8 cellular contexts compared by ENCODE assay signal in the genomic region with DNA sequence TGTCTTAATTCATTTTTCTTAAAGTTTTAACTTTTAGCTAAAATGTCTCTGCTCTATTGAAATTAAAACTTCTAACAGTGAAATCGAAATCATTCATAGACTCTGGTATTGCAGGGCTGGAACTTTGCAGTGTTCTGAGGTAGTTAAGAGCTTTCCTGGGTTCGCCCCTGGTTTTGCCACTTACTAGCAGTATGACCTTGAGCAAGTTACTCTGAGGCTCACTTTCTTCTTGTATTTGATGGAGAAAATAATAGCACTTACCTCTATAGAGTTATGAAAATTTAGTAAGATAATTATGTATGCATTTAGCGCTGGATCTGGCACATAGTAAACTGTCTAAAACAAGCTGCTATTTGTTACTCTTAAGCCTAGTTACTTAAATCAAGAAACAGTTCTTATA. TPM values are rescaled to one million over a fixed set of nuclear protein-coding genes. Genes with fewer than 3 reads are reported as not detected.
DNase-seq lines count a peak whose midpoint lies in the region; ATAC-seq and TF ChIP-seq lines count a peak whose summit lies in the region.

No MANE protein-coding gene starts in this region.

- ATAC-seq in natural killer cell treated with Interleukin-12 subunit alpha and Interleukin-12 subunit beta and Interleukin-15 and Interleukin-18, amount 100 ng/mL, for 72 hours = no peak
- ATAC-seq in GM18517 (IDR thresholded peaks at IDR 0.05; ENCODE audit: unreplicated experiment) (no peak), HG03097 (IDR thresholded peaks at IDR 0.05; ENCODE audit: low FRiP score, unreplicated experiment) (no peak), HG02678 (IDR thresholded peaks at IDR 0.05; ENCODE audit: unreplicated experiment) (no peak)

- H3K9me3 ChIP-seq in BE2C = no peaks in the 10 kb centered on the region

- H3K4me1 Mint-ChIP-seq in natural killer cell treated with Interleukin-12 subunit alpha and Interleukin-12 subunit beta and Interleukin-15 and Interleukin-18, amount 100 ng/mL, for 72 hours (ENCODE audit: low read depth in 2 of 2) = peaks cover 48 to 57% of the 10 kb centered on the region in 2 donors

- H3K4me3 ChIP-seq in BE2C (ENCODE audit: low read depth, low read length) (peak overlapping the region; percentile 95), LNCaP clone FGC (ENCODE audit: low read depth, low read length) (peak overlapping the region; percentile 81), choroid plexus epithelial cell (ENCODE audit: low read depth, low read length) (peak overlapping the region; percentile 86)

- 0 out of 2 replicates have a peak, but pooled peaks cover 3% of the 10 kb centered on the region for H3K36me3 ChIP-seq in BE2C

- peaks cover 9% of the 10 kb centered on the region for H3K4me1 ChIP-seq in BE2C

- peak overlapping the region; percentile 70 to 95 for H3K27ac Mint-ChIP-seq in natural killer cell treated with Interleukin-12 subunit alpha and Interleukin-12 subunit beta and Interleukin-15 and Interleukin-18, amount 100 ng/mL, for 72 hours

- no peaks in the 10 kb centered on the region for H3K27me3 ChIP-seq in BE2C

- no peaks in the 10 kb centered on the region for H3K36me3 Mint-ChIP-seq in natural killer cell treated with Interleukin-12 subunit alpha and Interleukin-12 subunit beta and Interleukin-15 and Interleukin-18, amount 100 ng/mL, for 72 hours

- H3K4me3 Mint-ChIP-seq in natural killer cell treated with Interleukin-12 subunit alpha and Interleukin-12 subunit beta and Interleukin-15 and Interleukin-18, amount 100 ng/mL, for 72 hours = peak overlapping the region; percentile 98

- TF ChIP-seq CTCF in BE2C (IDR thresholded peaks at IDR 0.05; ENCODE audit: low read depth, low read length) (no peak), LNCaP clone FGC (IDR thresholded peaks at IDR 0.05; ENCODE audit: control insufficient read depth, extremely low read depth, insufficient read depth) (no peak), choroid plexus epithelial cell (conservative IDR thresholded peaks at IDR 0.05; ENCODE audit: low read depth, low read length) (no peak)

- no peaks in the 10 kb centered on the region for H3K27me3 Mint-ChIP-seq in natural killer cell treated with Interleukin-12 subunit alpha and Interleukin-12 subunit beta and Interleukin-15 and Interleukin-18, amount 100 ng/mL, for 72 hours

- no peaks in the 10 kb centered on the region for H3K9me3 Mint-ChIP-seq in natural killer cell treated with Interleukin-12 subunit alpha and Interleukin-12 subunit beta and Interleukin-15 and Interleukin-18, amount 100 ng/mL, for 72 hours

- DNase-seq in BE2C = no peak
- DNase-seq in LNCaP clone FGC (ENCODE audit: low read depth) = no peak
- DNase-seq in choroid plexus epithelial cell (ENCODE audit: low read depth) = no peak
- no peak for DNase-seq in natural killer cell treated with Interleukin-12 subunit alpha and Interleukin-12 subunit beta and Interleukin-15 and Interleukin-18, amount 100 ng/mL, for 72 hours (ENCODE audit: low spot score)
- DNase-seq in dedifferentiated amniotic fluid mesenchymal stem cell (ENCODE audit: extremely low spot score) = no peak

RNA-seq across cellular contexts. Expression of gene SLAIN2, which starts 1.7 kb away (rescaled TPM):
- polyA plus RNA-seq in BE2C (2012; ENCODE audit: insufficient read depth, insufficient read length, low read depth) = 40.1 TPM
- 10 to 100 TPM; 42.4 to 89.3 TPM for total RNA-seq in natural killer cell treated with Interleukin-12 subunit alpha and Interleukin-12 subunit beta and Interleukin-15 and Interleukin-18, amount 100 ng/mL, for 72 hours
